ENCODE assay signal across 1 cellular context in genomic region chr22:45597460-45598192, GRCh38.
TF ChIP-seq lines count a peak whose summit lies in the region.

No MANE protein-coding gene starts in this region.

TF ChIP-seq in HepG2, 621 proteins besides CTCF, POLR2A, EP300 and RAD21 (continued from another document and continues in another):
- TF ChIP-seq HMGXB3 (CRISPR knock-in tag; IDR thresholded peaks at IDR 0.05; ENCODE audit: borderline replicate concordance) = no peak
- TF ChIP-seq HNF4G (IDR thresholded peaks at IDR 0.05; ENCODE audit: borderline replicate concordance, low read depth, low read length) = no peak
- TF ChIP-seq HNF4G (CRISPR knock-in tag; IDR thresholded peaks at IDR 0.05; ENCODE audit: borderline replicate concordance, low read depth) = no peak
- no peak for TF ChIP-seq ZFP41 (CRISPR knock-in tag; IDR thresholded peaks at IDR 0.05; ENCODE audit: borderline replicate concordance)
- no peak for TF ChIP-seq ZSCAN22 (CRISPR knock-in tag; IDR thresholded peaks at IDR 0.05)
- 0 out of 2 replicates have a peak, but pooled peaks have one; percentile 53 for TF ChIP-seq KMT2B (CRISPR knock-in tag; IDR thresholded peaks at IDR 0.05)
- no peak for TF ChIP-seq ZNF460 (CRISPR knock-in tag; IDR thresholded peaks at IDR 0.05; ENCODE audit: borderline replicate concordance)
- no peak for TF ChIP-seq ZEB1 (IDR thresholded peaks at IDR 0.05; ENCODE audit: insufficient replicate concordance, low read depth)
- no peak for TF ChIP-seq NFIB (CRISPR knock-in tag; IDR thresholded peaks at IDR 0.05; ENCODE audit: borderline replicate concordance)
- no peak for TF ChIP-seq REL (CRISPR knock-in tag; conservative IDR thresholded peaks at IDR 0.05)
- TF ChIP-seq MBNL3 (CRISPR knock-in tag; conservative IDR thresholded peaks at IDR 0.05) = no peak
- no peak for TF ChIP-seq ATM (IDR thresholded peaks at IDR 0.05; ENCODE audit: borderline replicate concordance)
- TF ChIP-seq ZNF616 (CRISPR knock-in tag; IDR thresholded peaks at IDR 0.05; ENCODE audit: low read depth) = no peak; the same call in 1 of the 2 replicates
- no peak for TF ChIP-seq ZNF430 (CRISPR knock-in tag; IDR thresholded peaks at IDR 0.05)
- TF ChIP-seq SRF (IDR thresholded peaks at IDR 0.05; ENCODE audit: low read depth, low read length) = no peak
- TF ChIP-seq NFE2L2 (IDR thresholded peaks at IDR 0.05; ENCODE audit: low read length) = no peak
- no peak for TF ChIP-seq ZNF468 (CRISPR knock-in tag; IDR thresholded peaks at IDR 0.05)
- TF ChIP-seq ZNF317 (CRISPR knock-in tag; IDR thresholded peaks at IDR 0.05) = no peak
- no peak for TF ChIP-seq KLF12 (CRISPR knock-in tag; IDR thresholded peaks at IDR 0.05; ENCODE audit: borderline replicate concordance)
- TF ChIP-seq ZNF496 (CRISPR knock-in tag; IDR thresholded peaks at IDR 0.05; ENCODE audit: insufficient replicate concordance) = no peak
- TF ChIP-seq JDP2 (CRISPR knock-in tag; IDR thresholded peaks at IDR 0.05; ENCODE audit: borderline replicate concordance) = no peak
- TF ChIP-seq AKNA (CRISPR knock-in tag; IDR thresholded peaks at IDR 0.05; ENCODE audit: borderline replicate concordance) = no peak
- no peak for TF ChIP-seq PRDM15 (CRISPR knock-in tag; IDR thresholded peaks at IDR 0.05)
- TF ChIP-seq HOXA7 (CRISPR knock-in tag; IDR thresholded peaks at IDR 0.05) = no peak
- peak; percentile 83 for TF ChIP-seq FOXA3 (CRISPR knock-in tag; IDR thresholded peaks at IDR 0.05)
- no peak for TF ChIP-seq RAD51 (IDR thresholded peaks at IDR 0.05; ENCODE audit: borderline replicate concordance)
- TF ChIP-seq KDM5A (IDR thresholded peaks at IDR 0.05; ENCODE audit: borderline replicate concordance, low read length) = no peak
- TF ChIP-seq ZNF407 (CRISPR knock-in tag; IDR thresholded peaks at IDR 0.05; ENCODE audit: not compliant biosample characterization) = no peak
- no peak for TF ChIP-seq ZNF367 (CRISPR knock-in tag; IDR thresholded peaks at IDR 0.05; ENCODE audit: borderline replicate concordance)
- TF ChIP-seq MTF2 (CRISPR knock-in tag; IDR thresholded peaks at IDR 0.05; ENCODE audit: borderline replicate concordance) = no peak
- no peak for TF ChIP-seq ZNF224 (CRISPR knock-in tag; IDR thresholded peaks at IDR 0.05)
- TF ChIP-seq SMC3 (IDR thresholded peaks at IDR 0.05; ENCODE audit: low read length) = peak; percentile 15; the same call in 1 of the 2 replicates
- no peak for TF ChIP-seq ZNF329 (CRISPR knock-in tag; IDR thresholded peaks at IDR 0.05; ENCODE audit: low read depth)
- no peak for TF ChIP-seq TCF7L2 (IDR thresholded peaks at IDR 0.05; ENCODE audit: low read depth, low read length)
- TF ChIP-seq KAT2B (IDR thresholded peaks at IDR 0.05; ENCODE audit: borderline replicate concordance, low read depth, low read length) = no peak
- no peak for TF ChIP-seq NFATC3 (CRISPR knock-in tag; IDR thresholded peaks at IDR 0.05)
- no peak for TF ChIP-seq KLF11 (CRISPR knock-in tag; IDR thresholded peaks at IDR 0.05)
- peak; percentile 55 for TF ChIP-seq ZFY (CRISPR knock-in tag; IDR thresholded peaks at IDR 0.05)
- no peak for TF ChIP-seq THAP7 (CRISPR knock-in tag; IDR thresholded peaks at IDR 0.05)
- TF ChIP-seq RBFOX2 (IDR thresholded peaks at IDR 0.05; ENCODE audit: low read depth, low read length) = no peak
- peak; percentile 61; the same call in 1 of the 2 replicates for TF ChIP-seq KMT2A (CRISPR knock-in tag; IDR thresholded peaks at IDR 0.05)
